8 cellular contexts compared by ENCODE assay signal in genomic region chr9:69412741-69413150, GRCh38.
DNase-seq lines count a peak whose midpoint lies in the region; ATAC-seq and FAIRE-seq lines count a peak whose summit lies in the region.

No MANE protein-coding gene starts in this region.

- H3K9me3 ChIP-seq in small intestine (ENCODE audit: control insufficient read depth, low read depth), result no peaks in the 10 kb centered on the region

- H3K36me3 ChIP-seq in small intestine (ENCODE audit: control insufficient read depth in 2 of 2, insufficient read depth in 2 of 2, low read length in 2 of 2), result no peaks in the 10 kb centered on the region

- DNase-seq in AG08396 (ENCODE audit: low spot score), result peak; percentile 89
- DNase-seq in HCEC 1CT, result peak; percentile 58
- peak in 39 of 58 donors; percentile 1 to 68 (median 30) for DNase-seq in anterior cingulate cortex (lab: John Stamatoyannopoulos, UW)
- DNase-seq in hypothalamus (lab: John Stamatoyannopoulos, UW), result peak in 39 of 51 donors; percentile 8 to 69 (median 43)
- peak; percentile 16 for DNase-seq in small intestine
- no peak for DNase-seq in NCI-H1048 (lab: John Stamatoyannopoulos, UW)
- no peak for DNase-seq in SKM-1 (lab: John Stamatoyannopoulos, UW; ENCODE audit: unreplicated experiment)

- WGBS in small intestine, 3 donors, result 28 to 37% (median 33%) methylated on average over 20 of the region's 20 CpGs

- ATAC-seq in GM21737 (IDR thresholded peaks at IDR 0.05; ENCODE audit: unreplicated experiment), result no peak

- no peak for FAIRE-seq in small intestine (lab: Jason Lieb, UNC)

- no peak overlapping the region for H3K4me3 ChIP-seq in small intestine (ENCODE audit: low read depth in 1 of 2, low read length in 2 of 2)

- H3K27me3 ChIP-seq in small intestine (ENCODE audit: control insufficient read depth in 2 of 2, insufficient read depth in 2 of 2, low read length in 2 of 2), result no peaks in the 10 kb centered on the region

- no peaks in the 10 kb centered on the region for H3K4me1 ChIP-seq in small intestine (ENCODE audit: control insufficient read depth in 2 of 2, insufficient read depth in 1 of 2, low read depth in 1 of 2, low read length in 1 of 2)

- no peak overlapping the region for H3K27ac ChIP-seq in small intestine (ENCODE audit: low read depth in 1 of 2, low read length in 1 of 2)

Comparison
In these comparisons a context has a peak if more than half of its experiments do, and no peak if none do; other contexts are left out.
1. DNase-seq: peak in AG08396 (single experiment), HCEC 1CT (single experiment), anterior cingulate cortex (39 of 58), hypothalamus (39 of 51) and small intestine (single experiment); none in NCI-H1048 (single experiment) and SKM-1 (single experiment).